Comparison of ENCODE assay signal across 8 cellular contexts in genomic region chr1:174160603-174161002, GRCh38. TPM values are rescaled to one million over a fixed set of nuclear protein-coding genes. Genes with fewer than 3 reads are reported as not detected.
DNase-seq lines count a peak whose midpoint lies in the region; ATAC-seq and TF ChIP-seq lines count a peak whose summit lies in the region.

No MANE protein-coding gene starts in this region.

- peaks cover 0 to 31% of the 10 kb centered on the region in 2 donors for H3K4me1 ChIP-seq in right atrium auricular region
- peaks cover 13 to 17% of the 10 kb centered on the region in 2 donors for H3K4me1 ChIP-seq in mucosa of rectum (ENCODE audit: control insufficient read depth in 2 of 2, insufficient read depth in 2 of 2, low read length in 2 of 2)
- H3K4me1 ChIP-seq in adrenal gland (replicated peaks in 1 of 2), result peaks cover 0 to 8% of the 10 kb centered on the region in 2 donors

- in situ Hi-C loops in brain microvascular endothelial cell (cut with HindIII; ENCODE audit: low pct_ligation_motif_present, low sequenced_read_pairs), result no loop called here

- WGBS in adrenal gland, 4 donors, result 69 to 74% (median 74%) methylated on average over 5 of the region's 5 CpGs

- peak overlapping the region; percentile 84 to 99 for H3K9ac ChIP-seq in mucosa of rectum (ENCODE audit: low read depth in 1 of 2, low read length in 2 of 2)

- no peak for TF ChIP-seq POLR2A in adrenal gland (IDR thresholded peaks at IDR 0.05)

- H3K4me3 ChIP-seq in right atrium auricular region, result peak overlapping the region; percentile 91 to 95
- peak overlapping the region; percentile 84 for H3K4me3 ChIP-seq in brain microvascular endothelial cell (ENCODE audit: low read depth, low read length)
- H3K4me3 ChIP-seq in mucosa of rectum (ENCODE audit: low read length in 2 of 2), result peak overlapping the region; percentile 89 to 93
- peak overlapping the region in 2 of 4 donors; percentile 75 to 76 for H3K4me3 ChIP-seq in adrenal gland

- TF ChIP-seq CTCF in right atrium auricular region (IDR thresholded peaks at IDR 0.05) (no peak), brain microvascular endothelial cell (IDR thresholded peaks at IDR 0.05; ENCODE audit: low read depth, low read length, missing control alignments) (no peak), adrenal gland (IDR thresholded peaks at IDR 0.05) (no peak)

- intact Hi-C loops in cardiac septum (cut with DNase I) (no loop called here), adrenal gland (cut with DNase I) (no loop called here)

- no peak for ATAC-seq in activated CD4-positive, CD25-positive, alpha-beta regulatory T cell treated with anti-CD3 and anti-CD28 coated beads, Interleukin-2, amount 50 U/mL, for 24 hours

- H3K9me3 ChIP-seq in right atrium auricular region (no peaks in the 10 kb centered on the region), mucosa of rectum (ENCODE audit: control insufficient read depth in 2 of 2, low read length in 2 of 2) (no peaks in the 10 kb centered on the region), adrenal gland (replicated peaks in 1 of 3) (no peaks in the 10 kb centered on the region)

- H3K36me3 ChIP-seq in right atrium auricular region, result no peaks in the 10 kb centered on the region
- no peaks in the 10 kb centered on the region for H3K36me3 ChIP-seq in brain microvascular endothelial cell (replicated peaks)
- H3K36me3 ChIP-seq in mucosa of rectum (ENCODE audit: control insufficient read depth in 2 of 2, insufficient read depth in 2 of 2, low read length in 2 of 2), result no peaks in the 10 kb centered on the region
- no peaks in the 10 kb centered on the region for H3K36me3 ChIP-seq in adrenal gland (replicated peaks in 1 of 2)

- H3K27ac ChIP-seq in right atrium auricular region (peak overlapping the region; percentile 97), brain microvascular endothelial cell (no peak overlapping the region), mucosa of rectum (ENCODE audit: low read depth in 2 of 2, low read length in 2 of 2) (peak overlapping the region in 1 of 2 donors; percentile 97), adrenal gland (peak overlapping the region in 1 of 5 donors; percentile 87)

- no peak for DNase-seq in right atrium auricular region (ENCODE audit: low spot score)
- DNase-seq in cardiac septum (ENCODE audit: low spot score), result no peak
- DNase-seq in brain microvascular endothelial cell, result no peak
- DNase-seq in NCI-H2029 treated with DMSO at 0.1 percent for 48 hours (lab: John Stamatoyannopoulos, UW), result no peak
- no peak for DNase-seq in NCI-H1092 (lab: John Stamatoyannopoulos, UW)
- no peak for DNase-seq in adrenal gland

- H3K27me3 ChIP-seq in right atrium auricular region (no peaks in the 10 kb centered on the region), brain microvascular endothelial cell (replicated peaks) (no peaks in the 10 kb centered on the region), mucosa of rectum (ENCODE audit: control insufficient read depth in 2 of 2, insufficient read depth in 2 of 2, low read length in 2 of 2) (no peaks in the 10 kb centered on the region), adrenal gland (no peaks in the 10 kb centered on the region)

RNA-seq across cellular contexts. Expression of gene RABGAP1L, which starts 1.3 kb away (rescaled TPM):
- 100 to 1,000 TPM; 148 to 174 TPM for total RNA-seq in right atrium auricular region
- 109 TPM for total RNA-seq in cardiac septum
- total RNA-seq in adrenal gland, result 10 to 100 TPM; 13.5 to 29.0 (median 19.7) TPM
- 10 to 100 TPM; 10.4 to 22.0 (median 14.8) TPM for polyA plus RNA-seq in adrenal gland
